Comparison of ENCODE assay signal across 1 cellular context in the genomic region with DNA sequence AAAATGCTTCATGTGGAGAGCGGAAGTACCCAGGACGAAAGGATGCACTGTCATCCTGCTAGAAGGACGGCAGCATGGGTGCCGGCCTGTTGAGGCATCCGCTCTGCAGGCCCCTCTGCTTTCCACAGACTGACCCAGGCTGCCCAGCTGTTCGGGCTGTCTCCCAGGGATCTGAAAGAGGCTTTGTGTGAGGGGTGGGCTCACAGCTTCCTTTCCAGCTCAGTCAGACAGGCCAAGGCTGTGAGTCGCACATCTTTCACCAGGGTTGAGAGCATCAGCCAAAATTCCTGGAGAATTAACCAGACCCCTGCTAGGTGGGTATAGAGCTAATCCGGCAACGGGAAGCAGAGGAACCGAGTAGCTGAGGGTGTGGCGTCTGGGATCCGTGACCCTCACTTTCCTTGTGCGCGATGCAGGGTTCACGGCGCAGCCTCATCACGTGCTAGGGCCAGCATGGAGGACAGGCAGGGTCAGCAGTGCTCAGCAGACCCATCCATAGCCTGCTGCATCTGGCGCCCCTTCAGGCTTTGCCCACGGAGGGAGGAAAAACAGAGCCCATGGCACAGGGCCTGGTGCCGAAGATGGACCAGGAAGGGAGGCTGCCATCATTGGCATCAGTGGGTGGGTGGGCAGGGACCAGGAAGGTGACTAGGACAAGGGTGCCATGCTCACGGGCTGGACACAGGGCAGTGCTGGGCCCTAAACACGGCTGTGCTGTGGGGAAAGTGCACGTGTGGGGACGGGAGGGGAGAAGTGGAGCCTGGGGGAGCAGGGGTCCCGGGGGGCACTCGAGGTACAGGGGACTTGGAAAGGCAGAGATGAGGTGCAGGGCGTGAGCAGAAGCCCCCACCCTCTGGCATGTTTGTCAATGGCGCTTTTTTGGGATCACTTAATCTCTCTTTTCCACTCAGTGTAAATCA.
A peak's percentile ranks its signal among the peaks of the same experiment; 100 is the strongest.
TF ChIP-seq lines count a peak whose summit lies in the region.

No MANE protein-coding gene starts in this region.

TF ChIP-seq in IMR-90, 13 proteins besides CTCF, POLR2A, EP300 and RAD21:
- TF ChIP-seq BHLHE40 (IDR thresholded peaks at IDR 0.05; ENCODE audit: low read depth, low read length) (no peak), RCOR1 (IDR thresholded peaks at IDR 0.05; ENCODE audit: insufficient replicate concordance, low read length) (peak; percentile 20)
